In the genomic region with DNA sequence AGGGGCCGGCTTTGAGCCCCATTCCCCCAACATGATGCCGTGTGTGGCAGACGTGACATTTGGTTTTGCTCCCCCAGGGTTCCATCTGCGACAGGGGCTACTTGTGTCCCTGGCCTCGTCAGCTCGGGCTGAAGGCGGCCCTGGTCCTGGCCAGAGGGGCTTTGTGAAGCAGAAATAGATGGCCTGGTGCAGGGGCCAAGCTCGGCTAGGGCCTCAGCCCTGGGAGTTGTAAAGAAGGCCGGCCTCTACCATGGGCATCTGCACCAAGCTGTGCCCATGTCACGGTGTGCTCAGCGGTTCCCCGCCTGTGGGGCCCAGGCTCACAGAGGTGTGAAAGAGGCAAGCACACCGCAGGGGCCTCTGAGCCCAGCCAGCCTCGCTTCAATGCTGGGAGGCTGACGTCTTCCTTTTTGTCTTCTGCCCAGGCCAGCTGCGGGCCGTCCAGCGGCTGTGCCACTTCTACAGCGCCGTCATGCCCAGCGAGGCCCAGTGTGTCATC, we compare ENCODE assay signal across 20 cellular contexts. TPM values are rescaled to one million over a fixed set of nuclear protein-coding genes. Genes with fewer than 3 reads are reported as not detected.
DNase-seq lines count a peak whose midpoint lies in the region; ATAC-seq, FAIRE-seq and TF ChIP-seq lines count a peak whose summit lies in the region.
"Had no signal": no experiment of that assay in that cellular context is flagged by ENCODE, and none has a peak within 500 bp of the region (broad histone marks: within the 10 kb centered on the region; RNA-seq: fewer than 3 reads in every experiment).

No MANE protein-coding gene starts in this region.

- no peak for TF ChIP-seq CTCF in heart left ventricle (IDR thresholded peaks at IDR 0.05)
- no peak for TF ChIP-seq CTCF in H1 (IDR thresholded peaks at IDR 0.05; ENCODE audit: control extremely low read depth in 1 of 3, insufficient read depth in 1 of 3, low read depth in 1 of 3, low read length in 3 of 3)
- TF ChIP-seq CTCF in esophagus muscularis mucosa (IDR thresholded peaks at IDR 0.05) = no peak

- peak; percentile 58 for DNase-seq in Right ventricle myocardium inferior (ENCODE audit: missing footprints)
- no peak for DNase-seq in heart left ventricle
- DNase-seq in T-helper 17 cell = no peak
- no peak for DNase-seq in H1 (ENCODE audit: low read depth in 1 of 2, low spot score in 2 of 2)
- DNase-seq in neuronal stem cell (ENCODE audit: low spot score) = no peak
- no peak for DNase-seq in esophagus muscularis mucosa (ENCODE audit: extremely low spot score)
- no peak for DNase-seq in stimulated activated CD4-positive, alpha-beta T cell treated with anti-CD3 and anti-CD28 coated beads, Interleukin-15, amount 100 ng/mL, for 24 hours
- no peak for DNase-seq in NCI-H345 (lab: John Stamatoyannopoulos, UW)
- DNase-seq: AML-193; CD4-positive, alpha-beta T cell; DMS153; DMS79; GDM1; KG1 had no signal

- H3K4me2 ChIP-seq in H1 (ENCODE audit: insufficient read depth in 1 of 2, low read depth in 2 of 2, low read length in 2 of 2) (no peak overlapping the region), neuronal stem cell (ENCODE audit: insufficient read depth, low read length, poor library complexity, severe bottlenecking) (no peak overlapping the region)
- H3K4me2 ChIP-seq: A549 had no signal

- H2BK20ac ChIP-seq in H1 (ENCODE audit: low read length) = no peak overlapping the region

- H3K79me1 ChIP-seq in H1 (ENCODE audit: low read depth, low read length) = no peaks in the 10 kb centered on the region
- H3K79me1 ChIP-seq in neuronal stem cell (ENCODE audit: low read depth, low read length) = peaks cover 3% of the 10 kb centered on the region

- H3K23ac ChIP-seq in H1 (ENCODE audit: insufficient read length) = no peak overlapping the region
- peak overlapping the region; percentile 5 for H3K23ac ChIP-seq in neuronal stem cell (ENCODE audit: low read depth, low read length, poor library complexity)

- H4K91ac ChIP-seq in H1 (replicated peaks; ENCODE audit: insufficient read length, low read length) = no peak overlapping the region
- no peak overlapping the region for H4K91ac ChIP-seq in neuronal stem cell (ENCODE audit: low read depth, low read length, poor library complexity)

- no peaks in the 10 kb centered on the region for H3K27me3 ChIP-seq in heart left ventricle
- H3K27me3 ChIP-seq in H1 (replicated peaks in 1 of 4; ENCODE audit: control insufficient read depth in 3 of 4, extremely low read depth in 1 of 4, insufficient read depth in 3 of 4, low read length in 3 of 4) = no peaks in the 10 kb centered on the region
- H3K27me3 ChIP-seq in neuronal stem cell (ENCODE audit: control insufficient read depth in 3 of 3, insufficient read depth in 3 of 3, low read depth in 1 of 3, low read length in 3 of 3) = no peaks in the 10 kb centered on the region
- no peaks in the 10 kb centered on the region for H3K27me3 ChIP-seq in esophagus muscularis mucosa

- no peak overlapping the region for H4K5ac ChIP-seq in H1 (ENCODE audit: insufficient read length, low read depth, low read length)

- H3K27ac ChIP-seq in heart left ventricle (no peak overlapping the region), H1 (ENCODE audit: low read depth, low read length) (no peak overlapping the region), neuronal stem cell (replicated peaks; ENCODE audit: low read length) (no peak overlapping the region), esophagus muscularis mucosa (replicated peaks in 1 of 4) (no peak overlapping the region)
- H3K27ac ChIP-seq: 22Rv1, A549, C4-2B, HL-60 had no signal

- no peak overlapping the region for H3K4me3 Mint-ChIP-seq in T-helper 17 cell
- H3K4me3 Mint-ChIP-seq: CD4-positive, alpha-beta T cell had no signal

- intact Hi-C loops in Right ventricle myocardium inferior (cut with DNase I) = no loop called here
- intact Hi-C loops in heart left ventricle (cut with DNase I) = no loop called here
- intact Hi-C loops in esophagus muscularis mucosa (cut with DNase I) = no loop called here

- H3K18ac ChIP-seq in H1 (ENCODE audit: extremely low read depth, low read length) (no peak overlapping the region), neuronal stem cell (ENCODE audit: low read length) (peak overlapping the region; percentile 91)

- TF ChIP-seq POLR2A in heart left ventricle (IDR thresholded peaks at IDR 0.05) = no peak
- no peak for TF ChIP-seq POLR2A in H1 (IDR thresholded peaks at IDR 0.05; ENCODE audit: control extremely low read depth in 1 of 2, low read depth in 2 of 2, low read length in 2 of 2)
- TF ChIP-seq POLR2A in esophagus muscularis mucosa (IDR thresholded peaks at IDR 0.05; ENCODE audit: low read depth) = no peak

- peaks cover 20% of the 10 kb centered on the region for H3K4me1 Mint-ChIP-seq in T-helper 17 cell

- no peaks in the 10 kb centered on the region for H3K27me3 Mint-ChIP-seq in T-helper 17 cell
- H3K27me3 Mint-ChIP-seq: CD4-positive, alpha-beta T cell had no signal

- no peak overlapping the region for H3K14ac ChIP-seq in H1 (ENCODE audit: insufficient read length)
- peak overlapping the region; percentile 50 for H3K14ac ChIP-seq in neuronal stem cell (ENCODE audit: low read length)

- CTCF ChIA-PET in H1 (lab: Charles Lee; ENCODE audit: partially characterized antibody) = interaction anchor here (1.2 to 4.9 kb wide), 3 partner anchors 19 to 55 kb away, joined by 3 to 20 read pairs (median 12); no protein-coding TSS in a partner anchor

- H3K4me3 ChIP-seq in heart left ventricle = no peak overlapping the region
- no peak overlapping the region for H3K4me3 ChIP-seq in H1 (ENCODE audit: extremely low read depth in 1 of 4, insufficient read depth in 2 of 4, low read depth in 3 of 4, low read length in 4 of 4)
- no peak overlapping the region for H3K4me3 ChIP-seq in neuronal stem cell (ENCODE audit: low read length in 2 of 2)
- H3K4me3 ChIP-seq in esophagus muscularis mucosa = no peak overlapping the region
- H3K4me3 ChIP-seq: A549, HAP-1 had no signal

- H3K4me1 ChIP-seq in heart left ventricle (peaks cover 0 to 25% (median 9%) of the 10 kb centered on the region in 12 donors), H1 (replicated peaks in 1 of 4; ENCODE audit: control insufficient read depth in 3 of 4, insufficient read depth in 4 of 4, low read length in 3 of 4) (peaks cover 0 to 2% (median 2%) of the 10 kb centered on the region in 4 experiments; a peak in 3 of 7 replicates), neuronal stem cell (ENCODE audit: control insufficient read depth in 2 of 2, insufficient read depth in 1 of 2, low read depth in 1 of 2, low read length in 2 of 2) (peaks cover 6 to 9% of the 10 kb centered on the region in 2 donors), esophagus muscularis mucosa (peaks cover 13 to 19% (median 18%) of the 10 kb centered on the region in 4 donors)
- H3K4me1 ChIP-seq: HAP-1 had no signal

- H2BK15ac ChIP-seq in H1 (ENCODE audit: low read length) = no peak overlapping the region
- peak overlapping the region; percentile 43 for H2BK15ac ChIP-seq in neuronal stem cell (ENCODE audit: low read length)

- H3K79me2 ChIP-seq in H1 (ENCODE audit: control insufficient read depth in 1 of 2, insufficient read depth in 2 of 2, low read length in 2 of 2) = no peaks in the 10 kb centered on the region

- no peak for TF ChIP-seq RAD21 in H1 (IDR thresholded peaks at IDR 0.05 in 1 of 2, conservative IDR thresholded peaks at IDR 0.05 in 1 of 2; ENCODE audit: low read depth in 2 of 2, low read length in 2 of 2)

- no peak overlapping the region for H2BK12ac ChIP-seq in H1 (ENCODE audit: low read depth, low read length)
- H2BK12ac ChIP-seq in neuronal stem cell (ENCODE audit: low read length) = peak overlapping the region; percentile 51

- H3K9ac ChIP-seq in H1 (replicated peaks in 1 of 4; ENCODE audit: extremely low read depth in 1 of 4, low read depth in 3 of 4, low read length in 3 of 4) (no peak overlapping the region), neuronal stem cell (ENCODE audit: low read depth, low read length, poor library complexity) (no peak overlapping the region)

- POLR2A ChIA-PET in H1 (lab: Charles Lee; ENCODE audit: partially characterized antibody) = no interaction called here

- ATAC-seq in Right ventricle myocardium inferior (no peak), heart left ventricle (no peak), T-helper 17 cell (no peak)
- ATAC-seq: A549 had no signal

- TF ChIP-seq EP300 in H1 (IDR thresholded peaks at IDR 0.05; ENCODE audit: borderline replicate concordance in 1 of 2, low read depth in 2 of 2, low read length in 2 of 2) (no peak), esophagus muscularis mucosa (IDR thresholded peaks at IDR 0.05) (no peak)

- H2AK5ac ChIP-seq in H1 (ENCODE audit: low read depth, low read length) = no peak overlapping the region
- H2AK5ac ChIP-seq in neuronal stem cell (ENCODE audit: low read depth, low read length) = peak overlapping the region; percentile 86

- H3K23me2 ChIP-seq in H1 (ENCODE audit: low read depth, low read length) = peaks cover 10% of the 10 kb centered on the region; the same call in 1 of the 2 replicates

- peak overlapping the region; percentile 51; the same call in 1 of the 2 replicates for H4K8ac ChIP-seq in H1 (ENCODE audit: extremely low read depth, insufficient read depth, low read length)
- H4K8ac ChIP-seq in neuronal stem cell (ENCODE audit: low read depth, low read length) = peak overlapping the region; percentile 10

- no peak overlapping the region for H2AFZ ChIP-seq in H1 (ENCODE audit: low read length)
- H2AFZ ChIP-seq in neuronal stem cell (ENCODE audit: low read length) = no peak overlapping the region

- peak overlapping the region; percentile 91 for H3K27ac Mint-ChIP-seq in T-helper 17 cell
- H3K27ac Mint-ChIP-seq: CD4-positive, alpha-beta T cell had no signal

- WGBS in heart left ventricle, 4 donors = 91 to 94% (median 93%) methylated on average over 8 to 21 of the region's 21 CpGs
- 91% methylated on average over 18 of the region's 21 CpGs; no CpG with 5 or more reads in 1 of the 2 experiments for WGBS in H1 (ENCODE audit: extremely low coverage in 1 of 2, insufficient coverage in 1 of 2, insufficient read length in 1 of 2, insufficient replicate concordance in 2 of 2, low coverage in 1 of 2, low lambda C conversion rate in 2 of 2, missing lambda C conversion rate in 1 of 2), 2 experiments
- no CpG with 5 or more reads among the region's 21 CpGs for WGBS in neuronal stem cell (ENCODE audit: extremely low coverage in 2 of 2, insufficient read length in 2 of 2, insufficient replicate concordance in 1 of 2), 2 donors
- WGBS in esophagus muscularis mucosa = 93% methylated on average over 12 of the region's 21 CpGs

- H3K9me3 ChIP-seq in heart left ventricle = no peaks in the 10 kb centered on the region
- no peaks in the 10 kb centered on the region for H3K9me3 ChIP-seq in T-helper 17 cell (ENCODE audit: control insufficient read depth, low read length, poor library complexity, severe bottlenecking)
- no peaks in the 10 kb centered on the region; a peak in 1 of 4 replicates for H3K9me3 ChIP-seq in H1 (ENCODE audit: insufficient read depth in 2 of 2, low read depth in 1 of 2, low read length in 1 of 2)
- no peaks in the 10 kb centered on the region for H3K9me3 ChIP-seq in neuronal stem cell (replicated peaks in 1 of 2; ENCODE audit: control insufficient read depth in 2 of 2, insufficient read depth in 1 of 2, low read depth in 1 of 2, low read length in 2 of 2)
- H3K9me3 ChIP-seq in esophagus muscularis mucosa = no peaks in the 10 kb centered on the region
- H3K9me3 ChIP-seq: A549, HAP-1 had no signal

- no peak overlapping the region for H2BK5ac ChIP-seq in H1 (ENCODE audit: low read depth, low read length)
- H2BK5ac ChIP-seq in neuronal stem cell (ENCODE audit: low read length) = no peak overlapping the region

- no peaks in the 10 kb centered on the region for H3K36me3 Mint-ChIP-seq in T-helper 17 cell (ENCODE audit: low read depth)

- H3K36me3 ChIP-seq in heart left ventricle (peaks cover 0 to 70% (median 27%) of the 10 kb centered on the region in 9 donors), H1 (ENCODE audit: control insufficient read depth in 2 of 4, insufficient read depth in 4 of 4, low read length in 3 of 4) (no peaks in the 10 kb centered on the region), neuronal stem cell (replicated peaks in 1 of 2; ENCODE audit: control insufficient read depth in 2 of 2, insufficient read depth in 2 of 2, low read length in 2 of 2) (no peaks in the 10 kb centered on the region), esophagus muscularis mucosa (peaks cover 0 to 72% (median 41%) of the 10 kb centered on the region in 4 donors)
- H3K36me3 ChIP-seq: HAP-1 had no signal

- H3K4ac ChIP-seq in H1 (replicated peaks; ENCODE audit: insufficient read length, low read depth, low read length) (no peak overlapping the region), neuronal stem cell (ENCODE audit: low read length) (no peak overlapping the region)

- H2BK120ac ChIP-seq in H1 (replicated peaks; ENCODE audit: low read depth, low read length) (no peak overlapping the region), neuronal stem cell (ENCODE audit: low read depth, low read length) (no peak overlapping the region)

- no peak for FAIRE-seq in H1 (lab: Jason Lieb, UNC)
- FAIRE-seq: A549, GM19239 had no signal

- no peak overlapping the region for H3K56ac ChIP-seq in H1 (replicated peaks; ENCODE audit: insufficient read length, low read depth, low read length)

- H4K20me1 ChIP-seq in H1 (replicated peaks in 1 of 2; ENCODE audit: control insufficient read depth in 1 of 2, insufficient read depth in 2 of 2, low read length in 2 of 2) = peaks cover 0 to 7% of the 10 kb centered on the region in 2 experiments

RNA-seq across cellular contexts. Expression of a gene that starts 32.5 kb away (rescaled TPM):
- total RNA-seq in Right ventricle myocardium inferior (11.2 TPM), heart left ventricle (10 to 100 TPM in 6 of 9 donors, 1 to 10 TPM in 3; 6.0 to 45.9 (median 11.5) TPM), T-helper 17 cell (100 to 1,000 TPM; 134 TPM), esophagus muscularis mucosa (10 to 100 TPM; 13.7 to 18.7 (median 15.2) TPM)
- polyA plus RNA-seq in heart left ventricle (1 to 10 TPM; 5.8 to 8.1 TPM), H1 (2011; rRNA removed) (0.13 and 0.15 TPM in 2 replicates)
- total RNA-seq in H1 (2021; fragmentation: NEBNext Ultra II Directional; extraction: Animal tissue kit (Norgen Biotek cat#: 25700)) = 0.29 TPM in 1 of 2 replicates, not detected in the other
- 0.14 TPM for polyA plus RNA-seq in H1 (2011; cell fraction: cytosol; rRNA removed)
- 0.29 TPM for polyA plus RNA-seq in H1 (2011; cell fraction: nucleus; rRNA removed)
- polyA plus RNA-seq in H1 (2012, experiment 1 of 2) = 0.08 to 0.36 TPM (median 0.14 TPM) in 4 replicates
- 0.22 TPM for polyA plus RNA-seq in H1 (2012, experiment 2 of 2)
- polyA plus RNA-seq in H1 (2013, experiment 1 of 2) = 0.16 TPM
- polyA plus RNA-seq in H1 (2013, experiment 2 of 2) = 0.07 TPM
- 0.13 and 0.71 TPM in 2 replicates for polyA minus RNA-seq in H1 (2011; rRNA and poly(A)+ RNA removed)
- polyA minus RNA-seq in H1 (2011; cell fraction: cytosol; rRNA and poly(A)+ RNA removed) = not detected
- 0.30 TPM for polyA minus RNA-seq in H1 (2011; cell fraction: nucleus; rRNA and poly(A)+ RNA removed)
- 0.13 TPM for polyA plus RNA-seq in neuronal stem cell (2013, experiment 1 of 2)
- polyA plus RNA-seq in neuronal stem cell (2013, experiment 2 of 2) = 0.08 TPM

RNA-seq across cellular contexts. Expression of a gene that starts 38.0 kb away (rescaled TPM):
- total RNA-seq in Right ventricle myocardium inferior (131 TPM), heart left ventricle (10 to 100 TPM; 26.8 to 84.6 (median 55.0) TPM), T-helper 17 cell (not detected), esophagus muscularis mucosa (10 to 100 TPM; 56.1 to 82.2 (median 67.2) TPM)
- polyA plus RNA-seq in heart left ventricle (10 to 100 TPM; 28.9 to 50.1 TPM), H1 (2011; rRNA removed) (4.5 and 5.8 TPM in 2 replicates)
- 2.9 and 3.2 TPM in 2 replicates for total RNA-seq in H1 (2021; fragmentation: NEBNext Ultra II Directional; extraction: Animal tissue kit (Norgen Biotek cat#: 25700))
- 3.3 TPM for polyA plus RNA-seq in H1 (2011; cell fraction: cytosol; rRNA removed)
- polyA plus RNA-seq in H1 (2011; cell fraction: nucleus; rRNA removed) = 3.1 TPM
- 2.8 to 5.6 TPM (median 4.0 TPM) in 4 replicates for polyA plus RNA-seq in H1 (2012, experiment 1 of 2)
- 3.3 TPM for polyA plus RNA-seq in H1 (2012, experiment 2 of 2)
- polyA plus RNA-seq in H1 (2013, experiment 1 of 2) = 3.4 TPM
- 3.3 TPM for polyA plus RNA-seq in H1 (2013, experiment 2 of 2)
- 1.1 and 1.2 TPM in 2 replicates for polyA minus RNA-seq in H1 (2011; rRNA and poly(A)+ RNA removed)
- polyA minus RNA-seq in H1 (2011; cell fraction: cytosol; rRNA and poly(A)+ RNA removed) = 1.2 TPM
- polyA minus RNA-seq in H1 (2011; cell fraction: nucleus; rRNA and poly(A)+ RNA removed) = 1.3 TPM
- polyA plus RNA-seq in neuronal stem cell (2013, experiment 1 of 2) = 2.9 TPM
- 2.8 TPM for polyA plus RNA-seq in neuronal stem cell (2013, experiment 2 of 2)
- total RNA-seq: CD4-positive, alpha-beta T cell had no signal
